In genomic region chr1:16632044-16632850, GRCh38 we compare ENCODE assay signal across 10 cellular contexts. TPM values are rescaled to one million over a fixed set of nuclear protein-coding genes. Genes with fewer than 3 reads are reported as not detected.
DNase-seq lines count a peak whose midpoint lies in the region; ATAC-seq and TF ChIP-seq lines count a peak whose summit lies in the region.
"Not testable (repeated sequence)": the region's sequence is repeated elsewhere in the genome, so short reads cannot be mapped to it uniquely, and the experiment has no call there.
"Had no signal": no experiment of that assay in that cellular context is flagged by ENCODE, and none has a peak within 500 bp of the region (broad histone marks: within the 10 kb centered on the region; RNA-seq: fewer than 3 reads in every experiment).

No MANE protein-coding gene starts in this region.

- peaks cover 61% of the 10 kb centered on the region for H3K36me3 ChIP-seq in DND-41 (ENCODE audit: insufficient read depth, low read length)
- not testable (repeated sequence) for H3K36me3 ChIP-seq in ovary
- H3K36me3 ChIP-seq in stomach: peaks cover 57 to 87% (median 80%) of the 10 kb centered on the region in 4 donors

- not testable (repeated sequence) for TF ChIP-seq CTCF in DND-41 (IDR thresholded peaks at IDR 0.05; ENCODE audit: borderline replicate concordance, extremely low read depth, low read length, poor library complexity, severe bottlenecking); mesothelial cell of epicardium (IDR thresholded peaks at IDR 0.05; ENCODE audit: unreplicated experiment); ovary (IDR thresholded peaks at IDR 0.05); stomach (IDR thresholded peaks at IDR 0.05)

- peaks cover 26% of the 10 kb centered on the region for H4K20me1 ChIP-seq in DND-41 (ENCODE audit: insufficient read depth, low read length)

- ATAC-seq in DND-41 (ENCODE audit: insufficient read depth, low read depth): not testable (repeated sequence)

- not testable (repeated sequence) for H3K4me1 ChIP-seq in DND-41 (ENCODE audit: insufficient read depth, low read length); ovary (ENCODE audit: insufficient read depth); stomach

- not testable (repeated sequence) for H3K9ac ChIP-seq in DND-41 (ENCODE audit: low read depth, low read length)

- H3K27ac ChIP-seq in DND-41 (ENCODE audit: low read length); ovary; stomach: not testable (repeated sequence)

- not testable (repeated sequence) for H3K4me3 ChIP-seq in DND-41 (ENCODE audit: low read depth in 1 of 2, low read length in 2 of 2); ovary; stomach

- TF ChIP-seq EP300 in ovary (IDR thresholded peaks at IDR 0.05); stomach (IDR thresholded peaks at IDR 0.05): not testable (repeated sequence)

- intact Hi-C loops in ovary (cut with DNase I); stomach (cut with DNase I; ENCODE audit: low total_unique reads): not testable (repeated sequence)

- H3K27me3 Mint-ChIP-seq in mesothelial cell of epicardium (ENCODE audit: low read depth): not testable (repeated sequence)

- not testable (repeated sequence) for H3K27ac Mint-ChIP-seq in mesothelial cell of epicardium

- not testable (repeated sequence) for H3K9me3 ChIP-seq in DND-41 (ENCODE audit: insufficient read depth, low read length, severe bottlenecking); ovary; stomach

- not testable (repeated sequence) for H3K4me3 Mint-ChIP-seq in mesothelial cell of epicardium

- TF ChIP-seq POLR2A in ovary (IDR thresholded peaks at IDR 0.05); stomach (IDR thresholded peaks at IDR 0.05): not testable (repeated sequence)

- not testable (repeated sequence) for H3K27me3 ChIP-seq in DND-41 (ENCODE audit: insufficient read depth, low read length, poor library complexity); ovary; stomach

- peak; percentile 3 for DNase-seq in DND-41
- peak; percentile 7 for DNase-seq in activated CD4-positive, alpha-beta T cell treated with anti-CD3 and anti-CD28 coated beads for 1 hour
- peak; percentile 62 for DNase-seq in activated effector memory CD4-positive, alpha-beta T cell treated with anti-CD3 and anti-CD28 coated beads, Interleukin-2, amount 50 U/mL, for 16 hours
- DNase-seq in ecto neural progenitor cell (ENCODE audit: low spot score): peak; percentile 54
- peak; percentile 62 for DNase-seq in islet precursor cell
- DNase-seq in mesothelial cell of epicardium (ENCODE audit: low spot score in 2 of 2, unreplicated experiment in 2 of 2): peak; percentile 21 to 46
- peak in 4 of 5 donors; percentile 7 to 34 (median 18) for DNase-seq in ovary
- peak; percentile 25 for DNase-seq in stomach

- WGBS in ovary, 3 donors: 89 to 92% (median 92%) methylated on average over 14 of the region's 14 CpGs
- WGBS in stomach, 5 donors: 90 to 96% (median 94%) methylated on average over 14 of the region's 14 CpGs

- not testable (repeated sequence) for H3K4me1 Mint-ChIP-seq in mesothelial cell of epicardium

- peaks cover 60% of the 10 kb centered on the region for H3K36me3 Mint-ChIP-seq in mesothelial cell of epicardium

- not testable (repeated sequence) for H3K9me3 Mint-ChIP-seq in mesothelial cell of epicardium

- not testable (repeated sequence) for H2AFZ ChIP-seq in DND-41 (ENCODE audit: low read depth, low read length)

- H3K79me2 ChIP-seq in DND-41 (ENCODE audit: insufficient read depth, low read length): peaks cover 15% of the 10 kb centered on the region

- H3K4me2 ChIP-seq in DND-41 (ENCODE audit: insufficient read depth, low read length): not testable (repeated sequence)

RNA-seq across cellular contexts. Expression of gene NBPF1, which starts 18.9 kb away (rescaled TPM):
- total RNA-seq in mesothelial cell of epicardium (74.5 to 86.3 TPM (median 79.1 TPM) in 3 replicates), ovary (100 to 1,000 TPM in 1 of 7 donors, 10 to 100 TPM in 6; 30.4 to 111 (median 55.9) TPM), stomach (10 to 100 TPM; 19.2 to 66.6 (median 35.6) TPM)
- polyA plus RNA-seq in ovary (10 to 100 TPM; 14.7 to 78.8 TPM), stomach (1 to 10 TPM; 3.3 to 8.8 (median 7.5) TPM)

RNA-seq across cellular contexts. Expression of gene RNU1-3, which starts 34.5 kb away (rescaled TPM):
- total RNA-seq in mesothelial cell of epicardium (3,774 to 3,945 TPM (median 3,937 TPM) in 3 replicates), ovary (1,000 to 10,000 TPM in 5 of 7 donors, under 1 TPM in 2; under 0.01 to 7,521 (median 3,807) TPM), stomach (1,000 to 10,000 TPM in 1 of 5 donors, under 1 TPM in 4; under 0.01 to 9,966 (median under 0.01) TPM)
- polyA plus RNA-seq in ovary (not detected), stomach (not detected)
- total RNA-seq: GM23338, HT1080 had no signal
- polyA plus RNA-seq: GM23338 had no signal

Comparison
In these comparisons a context has a peak if more than half of its experiments do, and no peak if none do; other contexts are left out.
1. DNase-seq: peak in every context shown above with its lines; median percentile 62 in activated effector memory CD4-positive, alpha-beta T cell treated with anti-CD3 and anti-CD28 coated beads, Interleukin-2, amount 50 U/mL, for 16 hours; 62 in islet precursor cell; 54 in ecto neural progenitor cell; 34 in mesothelial cell of epicardium; 25 in stomach; 18 in ovary; 7 in activated CD4-positive, alpha-beta T cell treated with anti-CD3 and anti-CD28 coated beads for 1 hour; 3 in DND-41.